10 cellular contexts compared by ENCODE assay signal in genomic region chr4:77126844-77127614, GRCh38.
DNase-seq lines count a peak whose midpoint lies in the region; ATAC-seq and FAIRE-seq lines count a peak whose summit lies in the region.
"Had no signal": no experiment of that assay in that cellular context is flagged by ENCODE, and none has a peak within 500 bp of the region (broad histone marks: within the 10 kb centered on the region; RNA-seq: fewer than 3 reads in every experiment).

No MANE protein-coding gene starts in this region.

- ATAC-seq in HG03039 (IDR thresholded peaks at IDR 0.05; ENCODE audit: unreplicated experiment), result peak; percentile 72

- peak; percentile 53 for FAIRE-seq in GM19239 (lab: Jason Lieb, UNC)

- peak overlapping the region in 14 of 21 experiments; percentile 15 to 80 (median 48) for H3K27ac ChIP-seq in skin epidermis
- H3K27ac ChIP-seq: gastrocnemius medialis had no signal

- no peak for DNase-seq in GM19239 (ENCODE audit: insufficient read length, low spot score)
- DNase-seq in SKM-1 (lab: John Stamatoyannopoulos, UW; ENCODE audit: unreplicated experiment), result peak; percentile 95
- DNase-seq in SHP77 (lab: John Stamatoyannopoulos, UW), result no peak
- no peak for DNase-seq in T-helper 9 cell
- DNase-seq in activated naive CD4-positive, alpha-beta T cell treated with anti-CD3 and anti-CD28 coated beads, Interleukin-2, amount 50 U/mL, for 16 hours, result no peak
- DNase-seq in NCI-H446 (lab: John Stamatoyannopoulos, UW), result no peak
- DNase-seq: gastrocnemius medialis; stimulated activated CD4-positive, alpha-beta T cell treated with anti-CD3 and anti-CD28 coated beads, Interleukin-1b, Interleukin-23, amount 100 ng/mL, for 48 hours had no signal

- H3K4me3 ChIP-seq in skin epidermis, result no peak overlapping the region
- H3K4me3 ChIP-seq: gastrocnemius medialis had no signal
